ENCODE assay signal across 16 cellular contexts in the genomic region with DNA sequence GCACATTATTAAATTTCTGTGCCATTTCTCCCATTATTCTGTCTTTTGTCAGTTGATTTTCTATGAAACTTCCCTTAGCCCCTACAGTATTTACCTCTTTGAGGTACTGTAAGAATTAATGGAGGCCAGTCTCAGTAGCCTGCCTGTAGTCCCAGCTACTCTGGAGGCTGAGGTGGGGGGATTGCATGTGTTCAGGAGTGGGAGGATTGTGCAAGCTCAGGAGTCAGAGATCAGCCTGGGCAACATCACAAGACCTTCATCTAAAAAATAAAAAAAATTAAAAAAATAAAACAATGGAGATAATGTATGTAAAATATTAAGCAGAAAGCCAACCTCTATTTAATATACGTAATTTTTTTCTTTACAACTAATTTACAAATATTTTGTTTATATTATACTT.
DNase-seq lines count a peak whose midpoint lies in the region; ATAC-seq and TF ChIP-seq lines count a peak whose summit lies in the region.
"Had no signal": no experiment of that assay in that cellular context is flagged by ENCODE, and none has a peak within 500 bp of the region (broad histone marks: within the 10 kb centered on the region; RNA-seq: fewer than 3 reads in every experiment).

No MANE protein-coding gene starts in this region.

- H3K27me3 ChIP-seq in KMS-11 (ENCODE audit: insufficient read depth, low read depth), result no peaks in the 10 kb centered on the region

- H3K79me2 ChIP-seq in KMS-11 (ENCODE audit: insufficient read depth, low read depth), result peaks cover 55% of the 10 kb centered on the region

- no peaks in the 10 kb centered on the region for H3K9me3 Mint-ChIP-seq in activated CD4-positive, alpha-beta T cell treated with anti-CD3 and anti-CD28 coated beads, Interleukin-2, amount 10 ng/mL, durations not matched to agents 24 days and 14 days
- no peaks in the 10 kb centered on the region for H3K9me3 Mint-ChIP-seq in activated naive CD4-positive, alpha-beta T cell treated with anti-CD3 and anti-CD28 coated beads, Interleukin-2, amount 50 U/mL, for 72 hours
- H3K9me3 Mint-ChIP-seq in nephron, result no peaks in the 10 kb centered on the region
- H3K9me3 Mint-ChIP-seq: central memory CD8-positive, alpha-beta T cell had no signal

- H3K4me3 Mint-ChIP-seq in activated CD4-positive, alpha-beta T cell treated with anti-CD3 and anti-CD28 coated beads, Interleukin-2, amount 10 ng/mL, durations not matched to agents 24 days and 14 days, result no peak overlapping the region
- H3K4me3 Mint-ChIP-seq in nephron, result peak overlapping the region; percentile 50 to 64 (median 55)
- H3K4me3 Mint-ChIP-seq: central memory CD8-positive, alpha-beta T cell had no signal

- H3K27me3 Mint-ChIP-seq in activated CD4-positive, alpha-beta T cell treated with anti-CD3 and anti-CD28 coated beads, Interleukin-2, amount 10 ng/mL, durations not matched to agents 24 days and 14 days, result no peaks in the 10 kb centered on the region
- H3K27me3 Mint-ChIP-seq in nephron (ENCODE audit: low read depth), result no peaks in the 10 kb centered on the region
- H3K27me3 Mint-ChIP-seq: central memory CD8-positive, alpha-beta T cell had no signal

- no peak overlapping the region for H2AFZ ChIP-seq in KMS-11 (ENCODE audit: low read depth)
- H2AFZ ChIP-seq: parathyroid adenoma had no signal

- H3K4me3 ChIP-seq in KMS-11 (IDR thresholded peaks at IDR 0.05; ENCODE audit: insufficient read depth, low read depth, low read length), result no peak overlapping the region
- H3K4me3 ChIP-seq: thoracic aorta had no signal

- peak overlapping the region; percentile 60 for H3K27ac Mint-ChIP-seq in activated CD4-positive, alpha-beta T cell treated with anti-CD3 and anti-CD28 coated beads, Interleukin-2, amount 10 ng/mL, durations not matched to agents 24 days and 14 days
- H3K27ac Mint-ChIP-seq in activated naive CD4-positive, alpha-beta T cell treated with anti-CD3 and anti-CD28 coated beads, Interleukin-2, amount 50 U/mL, for 72 hours, result peak overlapping the region; percentile 26 to 62
- peak overlapping the region; percentile 50 to 81 (median 78) for H3K27ac Mint-ChIP-seq in nephron

- H3K9ac ChIP-seq in KMS-11, result no peak overlapping the region; the same call in 1 of the 2 replicates
- H3K9ac ChIP-seq: parathyroid adenoma had no signal

- peaks cover 26% of the 10 kb centered on the region for H3K4me1 ChIP-seq in KMS-11 (ENCODE audit: low read depth, poor library complexity, severe bottlenecking)

- no peaks in the 10 kb centered on the region for H3K36me3 ChIP-seq in KMS-11 (ENCODE audit: insufficient read depth)
- H3K36me3 ChIP-seq: thoracic aorta had no signal

- no peak for ATAC-seq in activated naive CD4-positive, alpha-beta T cell treated with anti-CD3 and anti-CD28 coated beads, Interleukin-2, amount 50 U/mL, for 72 hours
- ATAC-seq: activated CD4-positive, CD25-positive, alpha-beta regulatory T cell treated with anti-CD3 and anti-CD28 coated beads, Interleukin-2, amount 50 U/mL, for 24 hours had no signal

- peak overlapping the region; percentile 15; the same call in 1 of the 2 replicates for H3K4me2 ChIP-seq in KMS-11

- H3K36me3 Mint-ChIP-seq in activated CD4-positive, alpha-beta T cell treated with anti-CD3 and anti-CD28 coated beads, Interleukin-2, amount 10 ng/mL, durations not matched to agents 24 days and 14 days (ENCODE audit: low read depth), result peaks cover 3% of the 10 kb centered on the region
- H3K36me3 Mint-ChIP-seq in activated naive CD4-positive, alpha-beta T cell treated with anti-CD3 and anti-CD28 coated beads, Interleukin-2, amount 50 U/mL, for 72 hours, result peaks cover 0 to 9% of the 10 kb centered on the region in 2 donors
- H3K36me3 Mint-ChIP-seq in nephron (ENCODE audit: low read depth), result peaks cover 17% of the 10 kb centered on the region

- intact Hi-C loops in activated CD4-positive, alpha-beta T cell treated with anti-CD3 and anti-CD28 coated beads, Interleukin-2, amount 10 ng/mL, durations not matched to agents 24 days and 14 days (cut with micrococcal nuclease), result loop anchor here (10.0 kb wide), 2 partner anchors 1710 to 1810 kb away; a partner anchor contains a TSS

- H3K4me1 Mint-ChIP-seq in activated CD4-positive, alpha-beta T cell treated with anti-CD3 and anti-CD28 coated beads, Interleukin-2, amount 10 ng/mL, durations not matched to agents 24 days and 14 days, result peaks cover 37% of the 10 kb centered on the region
- H3K4me1 Mint-ChIP-seq in nephron, result peaks cover 32% of the 10 kb centered on the region

- TF ChIP-seq CTCF in KMS-11 (conservative IDR thresholded peaks at IDR 0.05; ENCODE audit: low read depth, low read length) (no peak), nephron (IDR thresholded peaks at IDR 0.05; ENCODE audit: unreplicated experiment in 3 of 3) (no peak)

- H4K20me1 ChIP-seq in KMS-11 (ENCODE audit: insufficient read depth), result no peaks in the 10 kb centered on the region

- H3K27ac ChIP-seq in KMS-11, result no peak overlapping the region; the same call in 1 of the 2 replicates
- H3K27ac ChIP-seq: parathyroid adenoma, thoracic aorta had no signal

- peak; percentile 53 for DNase-seq in activated CD4-positive, alpha-beta T cell treated with anti-CD3 and anti-CD28 coated beads, Interleukin-2, amount 10 ng/mL, durations not matched to agents 24 days and 14 days
- DNase-seq in activated CD4-positive, alpha-beta T cell treated with anti-CD3 and anti-CD28 coated beads, Interleukin-2, amount 50 U/mL, for 48 hours, result no peak
- DNase-seq in activated naive CD4-positive, alpha-beta T cell treated with anti-CD3 and anti-CD28 coated beads, Interleukin-2, amount 50 U/mL, for 72 hours (ENCODE audit: low spot score in 2 of 2), result no peak
- DNase-seq in NCI-H748 (lab: John Stamatoyannopoulos, UW; ENCODE audit: unreplicated experiment), result no peak
- no peak for DNase-seq in anterior cingulate cortex (lab: John Stamatoyannopoulos, UW)
- DNase-seq in 8988T, result no peak
- DNase-seq: DMS 273 treated with DMSO at 0.1 percent for 48 hours, Kasumi-1, NCI-H187 treated with DMSO at 0.1 percent for 48 hours, NCI-H69 had no signal
